ENCODE assay signal across 5 cellular contexts in the genomic region with DNA sequence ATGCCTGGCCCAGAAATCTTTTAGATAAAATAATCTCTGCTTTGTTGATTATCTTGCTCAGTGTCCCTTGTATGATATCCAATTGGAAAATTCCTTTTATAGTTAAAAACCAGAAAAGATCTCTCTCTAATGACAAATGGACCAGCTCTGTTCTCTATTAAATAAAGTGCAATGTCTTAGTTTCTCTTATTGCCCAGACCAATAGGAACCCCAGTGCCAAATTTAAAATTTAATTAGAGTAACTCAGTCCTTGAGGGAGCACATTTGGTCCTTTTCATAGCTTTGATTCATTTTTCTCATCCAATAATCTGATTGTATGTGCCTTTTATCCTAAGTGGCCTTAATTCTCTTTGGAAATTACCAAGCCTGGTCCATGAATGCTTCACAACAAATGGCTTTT.
"Had no signal": no experiment of that assay in that cellular context is flagged by ENCODE, and none has a peak within 500 bp of the region (broad histone marks: within the 10 kb centered on the region; RNA-seq: fewer than 3 reads in every experiment).

No MANE protein-coding gene starts in this region.

- H3K4me3 ChIP-seq: GM23338, K562 had no signal

- DNase-seq: H9, HCEC 1CT, IMR-90 had no signal

- H3K4me2 ChIP-seq: GM23338 had no signal

- H2AFZ ChIP-seq: GM23338 had no signal
